8 cellular contexts compared by ENCODE assay signal in the genomic region with DNA sequence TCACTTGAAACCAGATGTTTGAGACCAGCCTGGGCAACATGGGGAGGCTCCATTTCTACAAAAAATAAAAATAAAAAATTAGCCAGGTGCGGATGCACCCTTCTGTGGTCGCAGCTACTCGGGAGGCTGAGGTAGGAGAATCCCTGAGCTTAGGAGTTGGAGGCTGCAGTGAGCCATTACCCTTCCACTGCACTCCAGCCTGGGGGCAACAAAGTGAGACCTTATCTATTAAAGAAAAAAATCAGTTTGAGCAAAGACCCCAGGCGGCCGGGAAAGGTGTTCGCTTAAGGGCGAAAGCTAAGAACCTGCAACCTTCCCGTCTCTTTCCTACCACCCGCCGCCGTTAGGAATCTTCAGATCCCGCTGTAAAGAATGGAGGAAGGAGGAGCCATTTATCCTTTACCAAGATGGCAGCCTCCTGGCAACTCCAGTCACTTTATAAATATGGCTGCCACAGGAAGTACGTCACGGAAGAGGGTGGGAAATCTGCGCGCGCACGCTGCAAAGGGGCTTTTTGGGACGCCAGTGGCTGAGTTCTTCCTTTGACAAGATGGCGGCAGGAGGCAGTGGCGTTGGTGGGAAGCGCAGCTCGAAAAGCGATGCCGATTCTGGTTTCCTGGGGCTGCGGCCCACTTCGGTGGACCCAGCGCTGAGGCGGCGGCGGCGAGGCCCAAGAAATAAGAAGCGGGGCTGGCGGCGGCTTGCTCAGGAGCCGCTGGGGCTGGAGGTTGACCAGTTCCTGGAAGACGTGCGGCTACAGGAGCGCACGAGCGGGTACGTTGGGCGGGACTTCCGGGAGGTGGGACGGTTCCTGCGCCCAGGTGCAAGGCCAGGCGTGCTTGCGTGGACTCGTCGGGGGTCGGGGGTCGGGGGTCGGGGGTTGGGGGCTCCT. TPM values are rescaled to one million over a fixed set of nuclear protein-coding genes. Genes with fewer than 3 reads are reported as not detected.
DNase-seq lines count a peak whose midpoint lies in the region; FAIRE-seq and TF ChIP-seq lines count a peak whose summit lies in the region.

A gene (plus strand): TSS at position 537 of the 892 bp plus-strand sequence. CDS start 14 bp downstream, at position 551.

- H3K4me1 ChIP-seq in neuronal stem cell (ENCODE audit: control insufficient read depth in 2 of 2, insufficient read depth in 1 of 2, low read depth in 1 of 2, low read length in 2 of 2) (peaks cover 6 to 8% of the 10 kb centered on the region in 2 donors), subcutaneous abdominal adipose tissue (ENCODE audit: control insufficient read depth in 5 of 5, insufficient read depth in 5 of 5, low read length in 5 of 5) (peaks cover 14 to 43% (median 34%) of the 10 kb centered on the region in 5 donors)

- no peak within 1 kb of the TSS for H4K8ac ChIP-seq in neuronal stem cell (ENCODE audit: low read depth, low read length)

- peak within 1 kb of the TSS; percentile 99 for H3K9ac ChIP-seq in neuronal stem cell (ENCODE audit: low read depth, low read length, poor library complexity)
- H3K9ac ChIP-seq in subcutaneous abdominal adipose tissue (ENCODE audit: low read length in 5 of 5), result peak within 1 kb of the TSS; percentile 63 to 94 (median 78)

- no peak within 1 kb of the TSS for H2BK15ac ChIP-seq in neuronal stem cell (ENCODE audit: low read length)

- no peak within 1 kb of the TSS for H2BK120ac ChIP-seq in neuronal stem cell (ENCODE audit: low read depth, low read length)

- H3K9me3 ChIP-seq in neuronal stem cell (replicated peaks in 1 of 2; ENCODE audit: control insufficient read depth in 2 of 2, insufficient read depth in 1 of 2, low read depth in 1 of 2, low read length in 2 of 2) (no peaks in the 10 kb centered on the region), subcutaneous abdominal adipose tissue (ENCODE audit: control insufficient read depth in 5 of 5, low read length in 5 of 5) (no peaks in the 10 kb centered on the region)

- peak; percentile 98 for TF ChIP-seq POLR2A in NB4 (IDR thresholded peaks at IDR 0.05; ENCODE audit: extremely low read depth, insufficient read length)

- DNase-seq in HEK293T (ENCODE audit: extremely low spot score) (peak; percentile 95), NB4 (ENCODE audit: low read depth) (peak; percentile 100), SK-N-DZ (ENCODE audit: low spot score) (peak; percentile 92), foreskin melanocyte (peak; percentile 92), neuronal stem cell (ENCODE audit: low spot score) (peak; percentile 98)
- peak; percentile 95 for DNase-seq in activated naive CD4-positive, alpha-beta T cell treated with Interleukin-2 at 50 U/mL for 16 hours

- WGBS in neuronal stem cell (ENCODE audit: extremely low coverage in 2 of 2, insufficient read length in 2 of 2, insufficient replicate concordance in 1 of 2), 2 donors, result no CpG with 5 or more reads among the region's 53 CpGs

- no peak within 1 kb of the TSS for H2BK12ac ChIP-seq in neuronal stem cell (ENCODE audit: low read length)

- peak within 1 kb of the TSS; percentile 99 for H3K18ac ChIP-seq in neuronal stem cell (ENCODE audit: low read length)

- peaks cover 14% of the 10 kb centered on the region for H3K79me1 ChIP-seq in neuronal stem cell (ENCODE audit: low read depth, low read length)

- H3K27ac ChIP-seq in neuronal stem cell (replicated peaks; ENCODE audit: low read length) (peak within 1 kb of the TSS; percentile 76), subcutaneous abdominal adipose tissue (ENCODE audit: low read depth, low read length) (peak within 1 kb of the TSS; percentile 99)

- H3K23ac ChIP-seq in neuronal stem cell (ENCODE audit: low read depth, low read length, poor library complexity), result peak within 1 kb of the TSS; percentile 98

- TF ChIP-seq CTCF in NB4 (IDR thresholded peaks at IDR 0.05; ENCODE audit: low read depth, low read length), result no peak

- H3K27me3 ChIP-seq in neuronal stem cell (ENCODE audit: control insufficient read depth in 3 of 3, insufficient read depth in 3 of 3, low read depth in 1 of 3, low read length in 3 of 3), result no peaks in the 10 kb centered on the region
- H3K27me3 ChIP-seq in subcutaneous abdominal adipose tissue (ENCODE audit: control insufficient read depth in 5 of 5, insufficient read depth in 4 of 5, low read length in 5 of 5), result peaks cover 0 to 8% (median 0%) of the 10 kb centered on the region in 5 donors

- POLR2A ChIA-PET in HEK293T (lab: Yijun Ruan, JAX), result interaction anchor here (0.7 to 3.2 kb wide), 4 partner anchors 22 to 156 kb away, joined by 3 to 19 read pairs (median 4); a partner anchor contains a TSS

- H3K4me2 ChIP-seq in neuronal stem cell (ENCODE audit: insufficient read depth, low read length, poor library complexity, severe bottlenecking), result peak within 1 kb of the TSS; percentile 50

- CTCF ChIA-PET in HEK293T (lab: Yijun Ruan, JAX), result interaction anchor here (0.6 to 3.6 kb wide), 3 partner anchors 20 to 199 kb away, joined by 3 to 21 read pairs (median 3); a partner anchor contains a TSS

- H3K4me3 ChIP-seq in NB4 (ENCODE audit: low read depth, low read length) (peak within 1 kb of the TSS; percentile 86), neuronal stem cell (ENCODE audit: low read length in 2 of 2) (peak within 1 kb of the TSS; percentile 77 to 93), subcutaneous abdominal adipose tissue (ENCODE audit: low read depth in 1 of 5, low read length in 5 of 5) (peak within 1 kb of the TSS; percentile 70 to 85 (median 75))

- H2AFZ ChIP-seq in neuronal stem cell (ENCODE audit: low read length), result peak within 1 kb of the TSS; percentile 98

- no peak within 1 kb of the TSS for H3K4ac ChIP-seq in neuronal stem cell (ENCODE audit: low read length)

- H3K36me3 ChIP-seq in neuronal stem cell (replicated peaks in 1 of 2; ENCODE audit: control insufficient read depth in 2 of 2, insufficient read depth in 2 of 2, low read length in 2 of 2), result peaks cover 23 to 36% of the 10 kb centered on the region in 2 donors
- peaks cover 0 to 45% (median 40%) of the 10 kb centered on the region in 5 donors for H3K36me3 ChIP-seq in subcutaneous abdominal adipose tissue (ENCODE audit: control insufficient read depth in 5 of 5, insufficient read depth in 5 of 5, low read length in 5 of 5)

- H3K14ac ChIP-seq in neuronal stem cell (ENCODE audit: low read length), result no peak within 1 kb of the TSS

- no peak within 1 kb of the TSS for H4K91ac ChIP-seq in neuronal stem cell (ENCODE audit: low read depth, low read length, poor library complexity)

- no peak within 1 kb of the TSS for H2AK5ac ChIP-seq in neuronal stem cell (ENCODE audit: low read depth, low read length)

- peak; percentile 94 for FAIRE-seq in G401.6 (lab: Jason Lieb, UNC)

- H2BK5ac ChIP-seq in neuronal stem cell (ENCODE audit: low read length), result peak within 1 kb of the TSS; percentile 90

TF ChIP-seq in HEK293T, 16 proteins besides CTCF, POLR2A, EP300 and RAD21:
- TF ChIP-seq FOXA1 (IDR thresholded peaks at IDR 0.05), result no peak
- no peak for TF ChIP-seq ARNT (IDR thresholded peaks at IDR 0.05)
- no peak for TF ChIP-seq BHLHE40 (IDR thresholded peaks at IDR 0.05; ENCODE audit: borderline replicate concordance)
- TF ChIP-seq SUZ12 (IDR thresholded peaks at IDR 0.05), result no peak
- no peak for TF ChIP-seq LEF1 (IDR thresholded peaks at IDR 0.05; ENCODE audit: borderline replicate concordance)
- TF ChIP-seq FOXM1 (IDR thresholded peaks at IDR 0.05; ENCODE audit: borderline replicate concordance), result no peak
- peak; percentile 73 for TF ChIP-seq ELF4 (IDR thresholded peaks at IDR 0.05)
- peak; percentile 73; the same call in 1 of the 2 replicates for TF ChIP-seq NFRKB (IDR thresholded peaks at IDR 0.05)
- peak; percentile 62 for TF ChIP-seq L3MBTL2 (conservative IDR thresholded peaks at IDR 0.05)
- no peak for TF ChIP-seq TARDBP (IDR thresholded peaks at IDR 0.05)
- TF ChIP-seq CTBP1 (IDR thresholded peaks at IDR 0.05; ENCODE audit: borderline replicate concordance), result no peak
- no peak for TF ChIP-seq FOXK2 (IDR thresholded peaks at IDR 0.05)
- no peak for TF ChIP-seq ZNF384 (IDR thresholded peaks at IDR 0.05)
- TF ChIP-seq HDGF (IDR thresholded peaks at IDR 0.05; ENCODE audit: borderline replicate concordance), result no peak
- TF ChIP-seq SP1 (IDR thresholded peaks at IDR 0.05), result no peak
- TF ChIP-seq, protein P1, sequence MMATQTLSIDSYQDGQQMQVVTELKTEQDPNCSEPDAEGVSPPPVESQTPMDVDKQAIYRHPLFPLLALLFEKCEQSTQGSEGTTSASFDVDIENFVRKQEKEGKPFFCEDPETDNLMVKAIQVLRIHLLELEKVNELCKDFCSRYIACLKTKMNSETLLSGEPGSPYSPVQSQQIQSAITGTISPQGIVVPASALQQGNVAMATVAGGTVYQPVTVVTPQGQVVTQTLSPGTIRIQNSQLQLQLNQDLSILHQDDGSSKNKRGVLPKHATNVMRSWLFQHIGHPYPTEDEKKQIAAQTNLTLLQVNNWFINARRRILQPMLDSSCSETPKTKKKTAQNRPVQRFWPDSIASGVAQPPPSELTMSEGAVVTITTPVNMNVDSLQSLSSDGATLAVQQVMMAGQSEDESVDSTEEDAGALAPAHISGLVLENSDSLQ (IDR thresholded peaks at IDR 0.05), result no peak

RNA-seq across cellular contexts. Expression of the gene that starts here (rescaled TPM):
- polyA plus RNA-seq in SK-N-DZ (2014; cell fraction: cytosol; rRNA removed), result 59.7 and 71.5 TPM in 2 replicates
- polyA plus RNA-seq in SK-N-DZ (2014; cell fraction: nucleus; rRNA removed), result 51.6 and 76.7 TPM in 2 replicates
- 401 TPM for polyA plus RNA-seq in neuronal stem cell (2013, experiment 1 of 2)
- polyA plus RNA-seq in neuronal stem cell (2013, experiment 2 of 2), result 405 TPM

Comparison
In these comparisons a context has a peak if more than half of its experiments do, and no peak if none do; other contexts are left out.
1. Peak in every context shown above with its lines: DNase-seq, H3K4me3 ChIP-seq and H3K27ac ChIP-seq.